ENCODE assay signal across 11 cellular contexts in the genomic region with DNA sequence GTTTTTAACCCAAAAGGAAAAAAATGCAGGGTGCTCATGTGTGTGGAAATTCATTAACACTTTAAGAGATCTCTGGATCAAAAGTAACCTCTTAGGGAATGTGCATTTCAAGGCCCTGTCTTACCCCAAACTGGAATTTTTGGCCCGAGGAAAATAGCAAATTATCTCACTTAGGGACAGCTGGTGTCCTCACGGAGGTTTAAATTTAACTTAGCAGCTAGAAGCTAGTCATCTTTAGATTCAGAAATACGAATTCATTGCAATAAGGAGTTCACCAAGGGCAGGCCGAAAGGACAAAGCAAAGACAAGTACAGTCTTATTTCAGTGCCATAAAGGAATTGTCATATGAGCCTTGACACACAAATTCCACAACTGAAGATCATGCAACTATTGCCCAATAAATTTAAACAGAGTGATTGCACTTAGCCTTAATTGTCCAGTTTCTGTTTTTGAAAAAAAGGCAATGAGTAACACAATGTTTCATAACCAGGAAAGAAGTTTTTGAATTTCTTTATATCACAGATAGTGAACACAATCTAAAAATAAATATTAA. TPM values are rescaled to one million over a fixed set of nuclear protein-coding genes. Genes with fewer than 3 reads are reported as not detected.
DNase-seq lines count a peak whose midpoint lies in the region; ATAC-seq, FAIRE-seq and TF ChIP-seq lines count a peak whose summit lies in the region.
"Had no signal": no experiment of that assay in that cellular context is flagged by ENCODE, and none has a peak within 500 bp of the region (broad histone marks: within the 10 kb centered on the region; RNA-seq: fewer than 3 reads in every experiment).

No MANE protein-coding gene starts in this region.

- H3K4me1 ChIP-seq in endothelial cell of umbilical vein (ENCODE audit: control insufficient read depth, extremely low read depth, insufficient read depth, low read length) (peaks cover 28% of the 10 kb centered on the region), lower lobe of right lung (peaks cover 26% of the 10 kb centered on the region)

- peaks cover 3% of the 10 kb centered on the region for H3K36me3 Mint-ChIP-seq in natural killer cell treated with Interleukin-12 subunit alpha and Interleukin-12 subunit beta and Interleukin-15 and Interleukin-18, amount 100 ng/mL, for 72 hours

- no peaks in the 10 kb centered on the region for H3K9me3 Mint-ChIP-seq in natural killer cell treated with Interleukin-12 subunit alpha and Interleukin-12 subunit beta and Interleukin-15 and Interleukin-18, amount 100 ng/mL, for 72 hours
- H3K9me3 Mint-ChIP-seq: activated naive CD8-positive, alpha-beta T cell treated with anti-CD3 and anti-CD28 coated beads, Interleukin-2, amount 50 U/mL, for 24 hours had no signal

- H3K9me1 ChIP-seq in endothelial cell of umbilical vein (replicated peaks; ENCODE audit: control insufficient read depth, extremely low read depth, insufficient read depth, low read length): no peaks in the 10 kb centered on the region

- no peaks in the 10 kb centered on the region for H4K20me1 ChIP-seq in endothelial cell of umbilical vein (replicated peaks; ENCODE audit: control insufficient read depth, extremely low read depth, insufficient read depth, low read length)

- no peaks in the 10 kb centered on the region for H3K27me3 Mint-ChIP-seq in natural killer cell treated with Interleukin-12 subunit alpha and Interleukin-12 subunit beta and Interleukin-15 and Interleukin-18, amount 100 ng/mL, for 72 hours
- H3K27me3 Mint-ChIP-seq: activated naive CD8-positive, alpha-beta T cell treated with anti-CD3 and anti-CD28 coated beads, Interleukin-2, amount 50 U/mL, for 24 hours had no signal

- H3K27me3 ChIP-seq in endothelial cell of umbilical vein (ENCODE audit: control insufficient read depth in 2 of 2, insufficient read depth in 2 of 2, low read length in 2 of 2) (no peaks in the 10 kb centered on the region), lower lobe of right lung (ENCODE audit: low read depth) (no peaks in the 10 kb centered on the region)

- CTCF ChIA-PET in endothelial cell of umbilical vein (lab: Charles Lee): interaction anchor here (1.1 to 1.3 kb wide), 2 partner anchors 22 to 25 kb away, joined by 4 to 6 read pairs; a partner anchor contains a TSS

- no peaks in the 10 kb centered on the region for H3K4me1 Mint-ChIP-seq in natural killer cell treated with Interleukin-12 subunit alpha and Interleukin-12 subunit beta and Interleukin-15 and Interleukin-18, amount 100 ng/mL, for 72 hours (ENCODE audit: low read depth in 2 of 2)
- H3K4me1 Mint-ChIP-seq: activated naive CD8-positive, alpha-beta T cell treated with anti-CD3 and anti-CD28 coated beads, Interleukin-2, amount 50 U/mL, for 24 hours had no signal

- in situ Hi-C loops in ACHN (cut with HindIII; ENCODE audit: low pct_ligation_motif_present, low pct_unique_long_range_greater_than_20kb, low sequenced_read_pairs): no loop called here

- TF ChIP-seq CTCF in endothelial cell of umbilical vein (IDR thresholded peaks at IDR 0.05; ENCODE audit: extremely low read depth in 1 of 2, insufficient read depth in 1 of 2, low read depth in 1 of 2, low read length in 2 of 2) (no peak), lower lobe of right lung (IDR thresholded peaks at IDR 0.05) (no peak)

- POLR2A ChIA-PET in endothelial cell of umbilical vein (lab: Charles Lee): no interaction called here

- peak overlapping the region; percentile 10 for H3K27ac ChIP-seq in endothelial cell of umbilical vein (ENCODE audit: insufficient read depth, low read depth, low read length)
- H3K27ac ChIP-seq in lower lobe of right lung: peak overlapping the region; percentile 37

- intact Hi-C loops in endothelial cell of umbilical vein (cut with micrococcal nuclease): loop anchor here (5.0 kb wide), 1 partner anchor 1096 kb away; no protein-coding TSS in a partner anchor
- intact Hi-C loops in lower lobe of right lung (cut with DNase I): no loop called here

- ATAC-seq in lower lobe of right lung: peak; percentile 63 to 71
- no peak for ATAC-seq in activated CD4-positive, CD25-positive, alpha-beta regulatory T cell treated with anti-CD3 and anti-CD28 coated beads, Interleukin-2, amount 50 U/mL, for 24 hours
- no peak for ATAC-seq in natural killer cell treated with Interleukin-12 subunit alpha and Interleukin-12 subunit beta and Interleukin-15 and Interleukin-18, amount 100 ng/mL, for 72 hours
- ATAC-seq: activated naive CD8-positive, alpha-beta T cell treated with anti-CD3 and anti-CD28 coated beads, Interleukin-2, amount 50 U/mL, for 24 hours had no signal

- TF ChIP-seq POLR2A in endothelial cell of umbilical vein (IDR thresholded peaks at IDR 0.05; ENCODE audit: low read depth, low read length): no peak

- peak overlapping the region; percentile 60 for H3K4me2 ChIP-seq in endothelial cell of umbilical vein (ENCODE audit: insufficient read depth, low read length)

- no peak overlapping the region for H3K4me3 Mint-ChIP-seq in natural killer cell treated with Interleukin-12 subunit alpha and Interleukin-12 subunit beta and Interleukin-15 and Interleukin-18, amount 100 ng/mL, for 72 hours
- H3K4me3 Mint-ChIP-seq: activated naive CD8-positive, alpha-beta T cell treated with anti-CD3 and anti-CD28 coated beads, Interleukin-2, amount 50 U/mL, for 24 hours had no signal

- DNase-seq in ACHN (peak; percentile 74), MV-4-11 (lab: John Stamatoyannopoulos, UW) (peak; percentile 12), endothelial cell of umbilical vein (ENCODE audit: low read depth, low spot score) (no peak), lower lobe of right lung (no peak), DMS53 (lab: John Stamatoyannopoulos, UW) (no peak), superior temporal gyrus (ENCODE audit: extremely low spot score) (no peak)
- DNase-seq in natural killer cell treated with Interleukin-12 subunit alpha and Interleukin-12 subunit beta and Interleukin-15 and Interleukin-18, amount 100 ng/mL, for 72 hours (ENCODE audit: low spot score): no peak
- DNase-seq: activated naive CD8-positive, alpha-beta T cell treated with anti-CD3 and anti-CD28 coated beads, Interleukin-2, amount 50 U/mL, for 24 hours; NCI-H1436; stimulated activated CD4-positive, alpha-beta T cell treated with anti-CD3 and anti-CD28 coated beads, Interleukin-1b, Interleukin-23, amount 100 ng/mL, for 48 hours had no signal

- dilution Hi-C loops in endothelial cell of umbilical vein (cut with MboI; ENCODE audit: extremely low pct_ligation_motif_present, low sequenced_read_pairs): no loop called here

- H3K36me3 ChIP-seq in endothelial cell of umbilical vein (ENCODE audit: control insufficient read depth in 2 of 2, extremely low read depth in 1 of 2, insufficient read depth in 2 of 2, low read length in 2 of 2) (no peaks in the 10 kb centered on the region), lower lobe of right lung (no peaks in the 10 kb centered on the region)

- no peak overlapping the region for H2AFZ ChIP-seq in endothelial cell of umbilical vein (ENCODE audit: low read depth, low read length)

- H3K9me3 ChIP-seq in endothelial cell of umbilical vein (replicated peaks; ENCODE audit: control insufficient read depth, insufficient read depth, low read length) (no peaks in the 10 kb centered on the region), lower lobe of right lung (no peaks in the 10 kb centered on the region)

- H3K9ac ChIP-seq in endothelial cell of umbilical vein (replicated peaks; ENCODE audit: extremely low read depth, insufficient read depth, low read length): peak overlapping the region; percentile 47

- FAIRE-seq in endothelial cell of umbilical vein (lab: Jason Lieb, UNC): peak; percentile 4

- H3K79me2 ChIP-seq in endothelial cell of umbilical vein (ENCODE audit: control insufficient read depth, insufficient read depth, low read length): no peaks in the 10 kb centered on the region

- H3K4me3 ChIP-seq in endothelial cell of umbilical vein (replicated peaks in 1 of 3; ENCODE audit: insufficient read depth in 1 of 3, low read depth in 1 of 3, low read length in 3 of 3) (no peak overlapping the region), lower lobe of right lung (no peak overlapping the region)

- no TSS peak for BruUV-seq in endothelial cell of umbilical vein (replicated peaks; lab: Mats Ljungman, UMichigan)

- no peak overlapping the region for H3K27ac Mint-ChIP-seq in natural killer cell treated with Interleukin-12 subunit alpha and Interleukin-12 subunit beta and Interleukin-15 and Interleukin-18, amount 100 ng/mL, for 72 hours
- H3K27ac Mint-ChIP-seq: activated naive CD8-positive, alpha-beta T cell treated with anti-CD3 and anti-CD28 coated beads, Interleukin-2, amount 50 U/mL, for 24 hours had no signal

TF ChIP-seq in endothelial cell of umbilical vein, 7 proteins besides CTCF, POLR2A, EP300 and RAD21:
- no peak for TF ChIP-seq GATA2 (IDR thresholded peaks at IDR 0.05; ENCODE audit: insufficient read depth, insufficient read length, low read depth, low read length)
- no peak for TF ChIP-seq MYC (IDR thresholded peaks at IDR 0.05; ENCODE audit: low read depth, low read length)
- TF ChIP-seq, protein P1, sequence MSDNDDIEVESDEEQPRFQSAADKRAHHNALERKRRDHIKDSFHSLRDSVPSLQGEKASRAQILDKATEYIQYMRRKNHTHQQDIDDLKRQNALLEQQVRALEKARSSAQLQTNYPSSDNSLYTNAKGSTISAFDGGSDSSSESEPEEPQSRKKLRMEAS (IDR thresholded peaks at IDR 0.05; ENCODE audit: insufficient read depth, insufficient read length): no peak
- TF ChIP-seq POLR2AphosphoS5 (IDR thresholded peaks at IDR 0.05; ENCODE audit: insufficient read depth, low read depth, low read length): no peak
- TF ChIP-seq FOS (IDR thresholded peaks at IDR 0.05; ENCODE audit: borderline replicate concordance, insufficient read depth, low read length): no peak
- TF ChIP-seq EZH2 (IDR thresholded peaks at IDR 0.05; ENCODE audit: borderline replicate concordance, low read depth, low read length, severe bottlenecking): no peak
- TF ChIP-seq JUN (IDR thresholded peaks at IDR 0.05; ENCODE audit: borderline replicate concordance, insufficient read depth, insufficient read length, low read depth): no peak

RNA-seq across cellular contexts. Expression of a gene that starts 22.4 kb away (rescaled TPM):
- total RNA-seq in endothelial cell of umbilical vein (0.09 and 0.18 TPM in 2 replicates), lower lobe of right lung (34.8 TPM)
- 0.01 TPM in 1 of 2 replicates, not detected in the other for polyA plus RNA-seq in endothelial cell of umbilical vein
- 0.03 and 0.09 TPM in 2 replicates for polyA plus RNA-seq in endothelial cell of umbilical vein (2011; cell fraction: cytosol; rRNA removed)
- 0.04 and 0.06 TPM in 2 replicates for polyA plus RNA-seq in endothelial cell of umbilical vein (2011; cell fraction: nucleus; rRNA removed)
- 0.15 and 0.21 TPM in 2 replicates for polyA plus RNA-seq in endothelial cell of umbilical vein (2012)
- not detected in 2 replicates for polyA minus RNA-seq in endothelial cell of umbilical vein
- polyA minus RNA-seq in endothelial cell of umbilical vein (2011; cell fraction: cytosol; rRNA and poly(A)+ RNA removed): 3.4 TPM
- 0.96 TPM in 1 of 2 replicates, not detected in the other for polyA minus RNA-seq in endothelial cell of umbilical vein (2011; cell fraction: nucleus; rRNA and poly(A)+ RNA removed)
- 1 to 10 TPM in 1 of 2 donors, not detected in 1; 1.1 TPM for total RNA-seq in natural killer cell treated with Interleukin-12 subunit alpha and Interleukin-12 subunit beta and Interleukin-15 and Interleukin-18, amount 100 ng/mL, for 72 hours

Comparison
In these comparisons a context has a peak if more than half of its experiments do, and no peak if none do; other contexts are left out.
1. DNase-seq: peak in ACHN (single experiment) and MV-4-11 (single experiment); none in endothelial cell of umbilical vein (single experiment), lower lobe of right lung (single experiment), DMS53 (single experiment), natural killer cell treated with Interleukin-12 subunit alpha and Interleukin-12 subunit beta and Interleukin-15 and Interleukin-18, amount 100 ng/mL, for 72 hours (single experiment) and superior temporal gyrus (single experiment).
2. ATAC-seq: peak in lower lobe of right lung (2 of 2); none in activated CD4-positive, CD25-positive, alpha-beta regulatory T cell treated with anti-CD3 and anti-CD28 coated beads, Interleukin-2, amount 50 U/mL, for 24 hours (0 of 2) and natural killer cell treated with Interleukin-12 subunit alpha and Interleukin-12 subunit beta and Interleukin-15 and Interleukin-18, amount 100 ng/mL, for 72 hours (0 of 2).
3. RNA of a gene that starts 22.4 kb away (total RNA-seq): 34.8 TPM in lower lobe of right lung (single experiment); 1.1 TPM in natural killer cell treated with Interleukin-12 subunit alpha and Interleukin-12 subunit beta and Interleukin-15 and Interleukin-18, amount 100 ng/mL, for 72 hours and 0.09 to 0.18 TPM in endothelial cell of umbilical vein; every median in the first group is over 10 times any median in the second.